1 cellular context compared by ENCODE assay signal in the genomic region with DNA sequence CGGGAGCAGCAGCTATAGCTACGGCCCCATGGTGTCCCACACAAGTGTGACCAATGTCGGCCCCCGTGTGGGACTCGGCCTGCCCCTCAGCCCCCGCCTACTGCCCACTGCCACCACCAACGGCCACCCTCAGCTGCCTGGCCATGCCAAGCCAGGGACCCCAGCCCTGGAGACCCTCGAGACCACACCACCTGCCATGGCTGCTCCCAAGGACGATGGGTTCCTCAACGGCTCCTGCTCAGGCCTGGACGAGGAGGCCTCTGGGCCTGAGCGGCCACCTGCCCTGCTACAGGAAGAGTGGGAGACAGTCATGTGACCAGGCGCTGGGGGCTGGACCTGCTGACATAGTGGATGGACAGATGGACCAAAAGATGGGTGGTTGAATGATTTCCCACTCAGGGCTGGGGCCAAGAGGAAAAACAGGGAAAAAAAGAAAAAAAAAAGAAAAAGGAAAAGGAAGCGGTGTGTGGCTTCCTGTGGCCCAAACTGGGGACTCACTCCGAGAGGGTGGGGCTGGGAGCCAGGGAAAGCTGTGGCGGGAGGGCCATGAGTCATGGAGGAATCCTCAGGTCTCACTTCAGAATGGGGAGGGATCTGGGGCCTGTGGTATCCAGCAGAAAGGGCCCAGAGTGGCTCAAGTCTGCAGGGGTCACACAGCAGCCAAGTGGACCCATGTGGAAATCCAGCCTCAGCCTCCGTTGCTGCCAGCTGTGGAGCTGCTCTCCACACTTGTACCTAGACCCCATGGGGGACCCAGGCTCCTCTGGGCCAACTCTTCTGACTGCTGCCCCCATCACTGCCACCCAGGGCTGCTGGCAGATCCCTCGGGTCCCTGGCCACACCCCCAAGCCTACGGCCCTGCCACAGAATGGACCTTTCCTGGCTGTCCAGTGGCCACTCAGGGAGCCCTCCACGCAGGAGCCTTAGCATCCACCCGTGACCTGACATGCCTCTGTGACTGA.
TF ChIP-seq lines count a peak whose summit lies in the region.

No MANE protein-coding gene starts in this region.

TF ChIP-seq in K562, 482 proteins besides CTCF, POLR2A, EP300 and RAD21 (continued from another document):
- TF ChIP-seq, protein P1, sequence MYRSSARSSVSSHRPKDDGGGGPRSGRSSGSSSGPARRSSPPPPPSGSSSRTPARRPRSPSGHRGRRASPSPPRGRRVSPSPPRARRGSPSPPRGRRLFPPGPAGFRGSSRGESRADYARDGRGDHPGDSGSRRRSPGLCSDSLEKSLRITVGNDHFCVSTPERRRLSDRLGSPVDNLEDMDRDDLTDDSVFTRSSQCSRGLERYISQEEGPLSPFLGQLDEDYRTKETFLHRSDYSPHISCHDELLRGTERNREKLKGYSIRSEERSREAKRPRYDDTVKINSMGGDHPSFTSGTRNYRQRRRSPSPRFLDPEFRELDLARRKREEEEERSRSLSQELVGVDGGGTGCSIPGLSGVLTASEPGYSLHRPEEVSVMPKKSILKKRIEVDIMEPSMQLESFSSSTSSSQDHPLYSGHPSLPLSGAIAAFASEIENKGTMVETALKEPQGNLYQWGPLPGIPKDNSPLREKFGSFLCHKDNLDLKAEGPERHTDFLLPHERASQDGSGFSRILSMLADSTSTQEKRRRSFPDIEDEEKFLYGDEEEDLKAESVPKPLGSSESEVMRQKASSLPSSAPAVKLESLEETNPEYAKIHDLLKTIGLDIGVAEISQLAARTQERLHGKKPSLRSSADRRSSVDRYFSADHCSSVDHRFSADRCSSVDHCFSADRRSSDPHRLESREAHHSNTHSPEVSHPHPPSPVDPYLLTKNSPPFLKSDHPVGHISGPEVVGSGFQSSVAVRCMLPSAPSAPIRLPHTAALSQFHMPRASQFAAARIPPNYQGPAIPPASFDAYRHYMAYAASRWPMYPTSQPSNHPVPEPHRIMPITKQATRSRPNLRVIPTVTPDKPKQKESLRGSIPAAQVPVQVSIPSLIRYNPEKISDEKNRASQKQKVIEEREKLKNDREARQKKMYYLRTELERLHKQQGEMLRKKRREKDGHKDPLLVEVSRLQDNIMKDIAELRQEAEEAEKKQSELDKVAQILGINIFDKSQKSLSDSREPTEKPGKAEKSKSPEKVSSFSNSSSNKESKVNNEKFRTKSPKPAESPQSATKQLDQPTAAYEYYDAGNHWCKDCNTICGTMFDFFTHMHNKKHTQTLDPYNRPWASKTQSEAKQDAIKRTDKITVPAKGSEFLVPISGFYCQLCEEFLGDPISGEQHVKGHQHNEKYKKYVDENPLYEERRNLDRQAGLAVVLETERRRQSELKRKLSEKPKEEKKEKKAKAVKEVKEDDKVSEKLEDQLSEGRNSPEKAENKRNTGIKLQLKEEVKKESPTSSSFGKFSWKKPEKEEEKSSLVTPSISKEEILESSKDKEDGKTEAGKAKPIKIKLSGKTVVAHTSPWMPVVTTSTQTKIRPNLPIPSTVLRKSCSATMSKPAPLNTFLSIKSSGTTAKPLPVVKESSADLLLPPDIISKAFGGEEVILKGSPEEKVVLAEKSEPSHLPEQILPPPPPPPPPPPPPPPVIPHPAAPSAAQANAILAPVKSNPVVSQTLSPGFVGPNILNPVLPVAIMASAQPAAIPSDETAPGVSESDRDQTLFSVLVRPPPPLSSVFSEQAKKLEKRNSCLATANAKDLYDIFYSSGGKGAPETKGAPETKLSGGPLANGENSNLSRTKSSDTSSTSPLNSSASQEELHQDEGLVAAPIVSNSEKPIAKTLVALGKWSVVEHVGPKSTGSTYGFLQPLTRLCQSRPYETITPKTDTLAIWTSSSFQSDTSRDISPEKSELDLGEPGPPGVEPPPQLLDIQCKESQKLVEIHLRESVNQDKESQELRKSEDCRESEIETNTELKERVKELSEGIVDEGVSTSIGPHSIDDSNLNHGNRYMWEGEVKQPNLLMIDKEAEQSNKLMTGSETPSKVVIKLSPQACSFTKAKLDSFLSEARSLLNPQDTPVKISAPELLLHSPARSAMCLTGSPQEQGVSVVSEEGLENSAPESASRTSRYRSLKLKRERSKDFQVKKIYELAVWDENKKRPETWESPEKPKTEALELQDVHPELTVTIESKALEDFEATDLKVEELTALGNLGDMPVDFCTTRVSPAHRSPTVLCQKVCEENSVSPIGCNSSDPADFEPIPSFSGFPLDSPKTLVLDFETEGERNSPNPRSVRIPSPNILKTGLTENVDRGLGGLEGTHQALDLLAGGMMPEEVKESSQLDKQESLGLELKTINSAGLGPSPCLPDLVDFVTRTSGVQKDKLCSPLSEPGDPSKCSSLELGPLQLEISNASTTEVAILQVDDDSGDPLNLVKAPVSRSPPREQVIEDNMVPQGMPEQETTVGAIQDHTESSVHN (IDR thresholded peaks at IDR 0.05; ENCODE audit: borderline replicate concordance in 1 of 2, low read depth in 1 of 2): no peak
- TF ChIP-seq TCF7 (IDR thresholded peaks at IDR 0.05; ENCODE audit: borderline replicate concordance) (no peak), NELFE (IDR thresholded peaks at IDR 0.05; ENCODE audit: insufficient read depth, insufficient read length) (no peak), FOSL1 (tag; conservative IDR thresholded peaks at IDR 0.05) (peak; percentile 89), ELF2 (CRISPR knock-in tag; IDR thresholded peaks at IDR 0.05) (no peak), CBFA2T2 (conservative IDR thresholded peaks at IDR 0.05) (0 out of 2 replicates have a peak, but pooled peaks have one; percentile 26)
- TF ChIP-seq, protein P2, sequence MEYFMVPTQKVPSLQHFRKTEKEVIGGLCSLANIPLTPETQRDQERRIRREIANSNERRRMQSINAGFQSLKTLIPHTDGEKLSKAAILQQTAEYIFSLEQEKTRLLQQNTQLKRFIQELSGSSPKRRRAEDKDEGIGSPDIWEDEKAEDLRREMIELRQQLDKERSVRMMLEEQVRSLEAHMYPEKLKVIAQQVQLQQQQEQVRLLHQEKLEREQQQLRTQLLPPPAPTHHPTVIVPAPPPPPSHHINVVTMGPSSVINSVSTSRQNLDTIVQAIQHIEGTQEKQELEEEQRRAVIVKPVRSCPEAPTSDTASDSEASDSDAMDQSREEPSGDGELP (CRISPR knock-in tag; IDR thresholded peaks at IDR 0.05; ENCODE audit: borderline replicate concordance): peak; percentile 19; the same call in 1 of the 2 replicates
- TF ChIP-seq, protein P3, sequence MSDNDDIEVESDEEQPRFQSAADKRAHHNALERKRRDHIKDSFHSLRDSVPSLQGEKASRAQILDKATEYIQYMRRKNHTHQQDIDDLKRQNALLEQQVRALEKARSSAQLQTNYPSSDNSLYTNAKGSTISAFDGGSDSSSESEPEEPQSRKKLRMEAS (CRISPR knock-in tag; IDR thresholded peaks at IDR 0.05): peak; percentile 61
TF ChIP-seq in K562: peak in this region for 25.
